In the genomic region with DNA sequence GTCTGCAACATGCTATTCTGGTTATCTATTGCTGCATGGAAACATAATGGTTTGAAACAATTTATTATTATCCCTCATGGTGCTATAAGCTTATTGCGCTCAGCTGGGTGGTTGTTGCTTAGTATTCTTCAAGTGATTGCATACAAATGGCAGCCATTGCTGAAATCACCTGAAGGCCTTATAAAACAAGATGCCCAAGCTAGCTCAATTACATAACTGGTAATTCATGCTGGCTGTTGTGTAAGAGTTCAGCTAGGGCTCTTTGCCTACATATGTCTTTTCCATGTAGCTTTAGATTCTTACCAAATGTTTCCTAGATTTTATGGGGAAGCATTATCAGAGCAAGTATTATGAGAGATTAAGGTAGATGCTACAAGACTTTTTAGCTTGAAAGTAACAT, we compare ENCODE assay signal across 31 cellular contexts.
"Had no signal": no experiment of that assay in that cellular context is flagged by ENCODE, and none has a peak within 500 bp of the region (broad histone marks: within the 10 kb centered on the region; RNA-seq: fewer than 3 reads in every experiment).

No MANE protein-coding gene starts in this region.

- H3K4me1 Mint-ChIP-seq: activated naive CD4-positive, alpha-beta T cell treated with anti-CD3 and anti-CD28 coated beads, Interleukin-2, amount 50 U/mL, for 24 hours; brain had no signal

- H3K4me3 Mint-ChIP-seq: activated B cell treated with CpG ODN at 0.5 μM for 24 hours; activated CD8-positive, alpha-beta T cell treated with anti-CD3 and anti-CD28 coated beads for 36 hours; activated naive CD4-positive, alpha-beta T cell treated with anti-CD3 and anti-CD28 coated beads for 36 hours; activated naive CD4-positive, alpha-beta T cell treated with anti-CD3 and anti-CD28 coated beads, Interleukin-2, amount 50 U/mL, for 24 hours; activated naive CD8-positive, alpha-beta T cell treated with anti-CD3 and anti-CD28 coated beads for 36 hours; activated naive CD8-positive, alpha-beta T cell treated with anti-CD3 and anti-CD28 coated beads, Interleukin-2, amount 50 U/mL, for 24 hours; activated T-helper 1 cell treated with anti-CD3 and anti-CD28 coated beads, Interleukin-12 subunit alpha, Interleukin-12 subunit beta, Interleukin-2, Interleukin-4 antibody, amounts not matched to agents 30 ng/mL and 10 ng/mL and 1 ng/mL, durations not matched to agents 14 hours and 24 hours and 36 hours; brain had no signal

- H3K4me1 ChIP-seq: adrenal gland, breast epithelium, colonic mucosa had no signal

- ATAC-seq: activated CD4-positive, CD25-positive, alpha-beta regulatory T cell treated with anti-CD3 and anti-CD28 coated beads, Interleukin-2, amount 50 U/mL, for 24 hours; activated CD8-positive, alpha-beta T cell treated with anti-CD3 and anti-CD28 coated beads for 36 hours; activated naive CD8-positive, alpha-beta T cell treated with anti-CD3 and anti-CD28 coated beads, Interleukin-2, amount 50 U/mL, for 24 hours; esophagus mucosa had no signal

- H3K27me3 ChIP-seq: adrenal gland, breast epithelium, cardiac muscle cell, colonic mucosa had no signal

- H3K36me3 ChIP-seq: adrenal gland, breast epithelium, cardiac muscle cell, colonic mucosa, WERI-Rb-1 had no signal

- H3K4me3 ChIP-seq: adrenal gland, breast epithelium, cardiac muscle cell, colonic mucosa had no signal

- FAIRE-seq: endothelial cell of umbilical vein had no signal

- H3K27ac ChIP-seq: adrenal gland, breast epithelium, cardiac muscle cell, colonic mucosa, WERI-Rb-1 had no signal

- H3K36me3 Mint-ChIP-seq: activated naive CD4-positive, alpha-beta T cell treated with anti-CD3 and anti-CD28 coated beads, Interleukin-2, amount 50 U/mL, for 24 hours; activated naive CD8-positive, alpha-beta T cell treated with anti-CD3 and anti-CD28 coated beads for 36 hours; brain had no signal

- H3K9me3 Mint-ChIP-seq: activated B cell treated with CpG ODN at 0.5 μM for 24 hours; activated naive CD4-positive, alpha-beta T cell treated with anti-CD3 and anti-CD28 coated beads for 36 hours; activated naive CD4-positive, alpha-beta T cell treated with anti-CD3 and anti-CD28 coated beads, Interleukin-2, amount 50 U/mL, for 24 hours; activated naive CD8-positive, alpha-beta T cell treated with anti-CD3 and anti-CD28 coated beads for 36 hours; activated T-helper 2 cell treated with anti-CD3 and anti-CD28 coated beads, Interferon-gamma antibody, Interleukin-2, Interleukin-4, amounts not matched to agents 10 μg/mL and 5 μg/mL and 100 μg/mL, durations not matched to agents 14 hours and 24 hours and 36 hours; brain had no signal

- H3K9me3 ChIP-seq: adrenal gland, breast epithelium, colonic mucosa had no signal

- H3K27me3 Mint-ChIP-seq: activated B cell treated with CpG ODN at 0.5 μM for 24 hours; activated CD8-positive, alpha-beta T cell treated with anti-CD3 and anti-CD28 coated beads for 36 hours; activated naive CD4-positive, alpha-beta T cell treated with anti-CD3 and anti-CD28 coated beads, Interleukin-2, amount 50 U/mL, for 24 hours; activated naive CD8-positive, alpha-beta T cell treated with anti-CD3 and anti-CD28 coated beads for 36 hours; activated naive CD8-positive, alpha-beta T cell treated with anti-CD3 and anti-CD28 coated beads, Interleukin-2, amount 50 U/mL, for 24 hours; brain had no signal

- H3K27ac Mint-ChIP-seq: activated B cell treated with CpG ODN at 0.5 μM for 24 hours; activated CD8-positive, alpha-beta T cell treated with anti-CD3 and anti-CD28 coated beads for 36 hours; activated naive CD4-positive, alpha-beta T cell treated with anti-CD3 and anti-CD28 coated beads for 36 hours; activated naive CD4-positive, alpha-beta T cell treated with anti-CD3 and anti-CD28 coated beads, Interleukin-2, amount 50 U/mL, for 24 hours; activated naive CD8-positive, alpha-beta T cell treated with anti-CD3 and anti-CD28 coated beads for 36 hours; activated naive CD8-positive, alpha-beta T cell treated with anti-CD3 and anti-CD28 coated beads, Interleukin-2, amount 50 U/mL, for 24 hours; activated T-helper 1 cell treated with anti-CD3 and anti-CD28 coated beads, Interleukin-12 subunit alpha, Interleukin-12 subunit beta, Interleukin-2, Interleukin-4 antibody, amounts not matched to agents 30 ng/mL and 10 ng/mL and 1 ng/mL, durations not matched to agents 14 hours and 24 hours and 36 hours; activated T-helper 2 cell treated with anti-CD3 and anti-CD28 coated beads, Interferon-gamma antibody, Interleukin-2, Interleukin-4, amounts not matched to agents 10 μg/mL and 5 μg/mL and 100 μg/mL, durations not matched to agents 14 hours and 24 hours and 36 hours; brain had no signal

- DNase-seq: activated B cell treated with CpG ODN at 0.5 μM for 24 hours; activated CD4-positive, alpha-beta T cell treated with anti-CD3 and anti-CD28 coated beads for 48 hours; activated CD4-positive, alpha-beta T cell treated with anti-CD3 and anti-CD28 coated beads, Interleukin-2, amount 50 U/mL, for 1 hour; activated CD4-positive, alpha-beta T cell treated with anti-CD3 and anti-CD28 coated beads, Interleukin-2, amount 50 U/mL, for 48 hours; activated CD8-positive, alpha-beta memory T cell treated with anti-CD3 and anti-CD28 coated beads for 24 hours; activated CD8-positive, alpha-beta T cell treated with anti-CD3 and anti-CD28 coated beads for 36 hours; activated effector memory CD4-positive, alpha-beta T cell treated with anti-CD3 and anti-CD28 coated beads, Interleukin-2, amount 50 U/mL, for 16 hours; activated naive CD4-positive, alpha-beta T cell treated with anti-CD3 and anti-CD28 coated beads for 36 hours; activated naive CD8-positive, alpha-beta T cell treated with anti-CD3 and anti-CD28 coated beads for 36 hours; activated naive CD8-positive, alpha-beta T cell treated with anti-CD3 and anti-CD28 coated beads, Interleukin-2, amount 50 U/mL, for 24 hours; activated T-cell treated with anti-CD3 and anti-CD28 coated beads, Interleukin-2, amount 50 U/mL, for 48 hours; adrenal gland; amygdala; aorta; central memory CD4-positive, alpha-beta T cell; cerebellar nuclear complex; colonic mucosa; effector CD8-positive, alpha-beta T cell; foreskin fibroblast; head of caudate nucleus; T-helper 2 cell; WERI-Rb-1 had no signal
